ENCODE assay signal across 17 cellular contexts in the genomic region with DNA sequence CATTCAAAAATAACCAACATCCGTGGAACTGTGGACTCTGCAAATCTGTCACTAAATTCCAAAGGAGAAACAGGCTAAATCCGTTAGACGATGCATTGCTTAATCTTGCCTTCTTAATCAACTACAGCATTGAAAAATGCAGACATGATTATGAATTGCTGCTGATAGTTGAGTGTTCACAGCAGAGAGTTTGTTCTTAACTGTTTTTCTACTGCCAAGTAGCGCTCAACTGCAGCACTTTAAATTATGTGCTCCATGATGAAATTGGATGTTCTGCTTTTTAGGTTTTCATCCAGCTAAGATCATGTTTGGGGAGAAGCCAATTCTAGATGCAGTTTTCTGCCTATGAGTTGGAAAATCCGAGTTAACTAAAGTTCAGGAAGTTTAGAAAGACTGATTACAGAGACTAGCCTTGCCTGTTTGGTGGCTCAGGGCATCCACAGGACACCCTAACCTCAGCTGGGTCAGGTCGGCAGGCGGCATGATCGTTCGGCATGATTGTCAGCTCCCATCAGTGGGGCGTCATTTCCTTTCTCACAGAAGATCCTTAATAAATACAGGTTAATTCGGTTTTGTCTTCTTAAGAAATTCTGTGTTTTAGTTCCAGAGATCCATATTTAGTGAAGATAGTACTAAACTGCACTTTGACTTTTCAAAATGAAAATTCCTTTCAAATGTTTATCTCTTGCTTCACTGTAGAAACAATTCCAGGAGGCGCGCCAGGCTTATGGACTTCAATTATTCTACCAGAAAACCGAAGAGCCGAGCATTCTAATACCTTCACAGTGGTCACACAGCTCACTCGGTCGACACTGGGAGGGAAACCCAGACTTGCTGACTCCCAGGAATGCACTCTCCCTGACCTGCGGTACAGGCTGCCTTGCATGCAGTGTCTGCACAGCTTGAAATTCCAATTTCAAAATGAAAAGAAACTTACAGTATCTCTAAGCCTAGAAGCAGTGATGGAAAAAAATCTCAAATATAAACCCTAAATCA.
DNase-seq lines count a peak whose midpoint lies in the region; ATAC-seq and TF ChIP-seq lines count a peak whose summit lies in the region.
"Had no signal": no experiment of that assay in that cellular context is flagged by ENCODE, and none has a peak within 500 bp of the region (broad histone marks: within the 10 kb centered on the region; RNA-seq: fewer than 3 reads in every experiment).

No MANE protein-coding gene starts in this region.

- H3K36me3 Mint-ChIP-seq in HFFc6 (ENCODE audit: low read depth) = no peaks in the 10 kb centered on the region
- H3K36me3 Mint-ChIP-seq in activated naive CD4-positive, alpha-beta T cell treated with anti-CD3 and anti-CD28 coated beads, Interleukin-2, amount 50 U/mL, for 72 hours = peaks cover 5 to 8% of the 10 kb centered on the region in 2 donors
- no peaks in the 10 kb centered on the region for H3K36me3 Mint-ChIP-seq in stimulated activated naive B cell treated with anti-CD40 and anti-IgM and Interleukin-4, amounts not matched to agents 10 μg/mL and 1 μg/mL and 100 μg/mL, for 72 hours
- H3K36me3 Mint-ChIP-seq: CD8-positive, alpha-beta memory T cell had no signal

- H3K36me3 ChIP-seq in right lobe of liver = no peaks in the 10 kb centered on the region

- H3K4me3 ChIP-seq in coronary artery (peak overlapping the region; percentile 60), right lobe of liver (no peak overlapping the region)
- H3K4me3 ChIP-seq: psoas muscle had no signal

- H3K27me3 Mint-ChIP-seq in HFFc6 (ENCODE audit: insufficient read depth) = peaks cover 11% of the 10 kb centered on the region; the same call in 1 of the 2 replicates
- H3K27me3 Mint-ChIP-seq in stimulated activated naive B cell treated with anti-CD40 and anti-IgM and Interleukin-4, amounts not matched to agents 10 μg/mL and 1 μg/mL and 100 μg/mL, for 72 hours = peaks cover 7 to 17% of the 10 kb centered on the region in 2 donors
- H3K27me3 Mint-ChIP-seq: CD8-positive, alpha-beta memory T cell had no signal

- H3K27me3 ChIP-seq in right lobe of liver = no peaks in the 10 kb centered on the region

- no peak overlapping the region for H3K27ac Mint-ChIP-seq in HFFc6
- H3K27ac Mint-ChIP-seq in activated naive CD4-positive, alpha-beta T cell treated with anti-CD3 and anti-CD28 coated beads, Interleukin-2, amount 50 U/mL, for 72 hours = no peak overlapping the region
- H3K27ac Mint-ChIP-seq in stimulated activated naive B cell treated with anti-CD40 and anti-IgM and Interleukin-4, amounts not matched to agents 10 μg/mL and 1 μg/mL and 100 μg/mL, for 72 hours = no peak overlapping the region
- H3K27ac Mint-ChIP-seq: CD8-positive, alpha-beta memory T cell; H9; stimulated activated naive CD8-positive, alpha-beta T cell treated with anti-CD3 and anti-CD28 coated beads, Interleukin-15, amount 100 ng/mL, for 72 hours had no signal

- H3K9me3 ChIP-seq in right lobe of liver = no peaks in the 10 kb centered on the region

- H3K9me3 Mint-ChIP-seq in HFFc6 = peaks cover 5% of the 10 kb centered on the region
- H3K9me3 Mint-ChIP-seq in activated naive CD4-positive, alpha-beta T cell treated with anti-CD3 and anti-CD28 coated beads, Interleukin-2, amount 50 U/mL, for 72 hours = peaks cover 12 to 16% of the 10 kb centered on the region in 2 donors
- peaks cover 4 to 5% of the 10 kb centered on the region in 2 donors for H3K9me3 Mint-ChIP-seq in stimulated activated naive B cell treated with anti-CD40 and anti-IgM and Interleukin-4, amounts not matched to agents 10 μg/mL and 1 μg/mL and 100 μg/mL, for 72 hours

- peak; percentile 46 to 72 (median 56) for ATAC-seq in right lobe of liver
- no peak for ATAC-seq in activated naive CD4-positive, alpha-beta T cell treated with anti-CD3 and anti-CD28 coated beads, Interleukin-2, amount 50 U/mL, for 72 hours
- no peak for ATAC-seq in stimulated activated naive B cell treated with anti-CD40 and anti-IgM and Interleukin-4, amounts not matched to agents 10 μg/mL and 1 μg/mL and 100 μg/mL, for 72 hours (replicated peaks)
- no peak for ATAC-seq in HG02623 (IDR thresholded peaks at IDR 0.05; ENCODE audit: unreplicated experiment)
- ATAC-seq: psoas muscle; stimulated activated naive CD8-positive, alpha-beta T cell treated with anti-CD3 and anti-CD28 coated beads, Interleukin-15, amount 100 ng/mL, for 72 hours had no signal

- peaks cover 0 to 2% (median 0%) of the 10 kb centered on the region in 4 donors for H3K4me1 ChIP-seq in right lobe of liver
- H3K4me1 ChIP-seq: psoas muscle had no signal

- 51% methylated on average over 18 of the region's 18 CpGs for WGBS in right lobe of liver (ENCODE audit: insufficient coverage, low coverage, low lambda C conversion rate, missing lambda C conversion rate)

- DNase-seq in HFFc6 (no peak), coronary artery (ENCODE audit: low spot score) (no peak), right lobe of liver (no peak), stromal cell of bone marrow (ENCODE audit: low read depth) (peak; percentile 56), NCI-H345 (lab: John Stamatoyannopoulos, UW) (no peak)
- no peak for DNase-seq in activated naive CD4-positive, alpha-beta T cell treated with anti-CD3 and anti-CD28 coated beads, Interleukin-2, amount 50 U/mL, for 72 hours (ENCODE audit: low spot score in 2 of 2)
- DNase-seq in stimulated activated naive B cell treated with anti-CD40 and anti-IgM and Interleukin-4, amounts not matched to agents 10 μg/mL and 1 μg/mL and 100 μg/mL, for 72 hours = no peak
- DNase-seq: activated naive CD4-positive, alpha-beta T cell; CD8-positive, alpha-beta memory T cell; GDM1; H9; MM.1S; NCI-H2171; psoas muscle; stimulated activated naive CD8-positive, alpha-beta T cell treated with anti-CD3 and anti-CD28 coated beads, Interleukin-15, amount 100 ng/mL, for 72 hours had no signal

- TF ChIP-seq CTCF in HFFc6 (IDR thresholded peaks at IDR 0.05) (no peak), coronary artery (IDR thresholded peaks at IDR 0.05) (no peak), right lobe of liver (IDR thresholded peaks at IDR 0.05) (no peak)

- intact Hi-C loops in right lobe of liver (cut with DNase I) = no loop called here

- TF ChIP-seq POLR2A in right lobe of liver (IDR thresholded peaks at IDR 0.05) = no peak

- peaks cover 6% of the 10 kb centered on the region; the same call in 1 of the 2 replicates for H3K4me1 Mint-ChIP-seq in HFFc6 (ENCODE audit: low read depth)
- peaks cover 0 to 9% of the 10 kb centered on the region in 2 donors for H3K4me1 Mint-ChIP-seq in stimulated activated naive B cell treated with anti-CD40 and anti-IgM and Interleukin-4, amounts not matched to agents 10 μg/mL and 1 μg/mL and 100 μg/mL, for 72 hours
- H3K4me1 Mint-ChIP-seq: CD8-positive, alpha-beta memory T cell; central memory CD8-positive, alpha-beta T cell; stimulated activated naive CD8-positive, alpha-beta T cell treated with anti-CD3 and anti-CD28 coated beads, Interleukin-15, amount 100 ng/mL, for 72 hours had no signal

- peak overlapping the region in 1 of 2 donors; percentile 26 for H3K27ac ChIP-seq in coronary artery
- H3K27ac ChIP-seq in right lobe of liver = no peak overlapping the region
- H3K27ac ChIP-seq: psoas muscle had no signal

- H3K4me3 Mint-ChIP-seq in HFFc6 = peak overlapping the region; percentile 48; the same call in 1 of the 2 replicates
- H3K4me3 Mint-ChIP-seq in stimulated activated naive B cell treated with anti-CD40 and anti-IgM and Interleukin-4, amounts not matched to agents 10 μg/mL and 1 μg/mL and 100 μg/mL, for 72 hours = no peak overlapping the region
- H3K4me3 Mint-ChIP-seq: CD8-positive, alpha-beta memory T cell; central memory CD8-positive, alpha-beta T cell; H9; stimulated activated naive CD8-positive, alpha-beta T cell treated with anti-CD3 and anti-CD28 coated beads, Interleukin-15, amount 100 ng/mL, for 72 hours had no signal

Comparison
In these comparisons a context has a peak if more than half of its experiments do, and no peak if none do; other contexts are left out.
1. ATAC-seq: peak in right lobe of liver (4 of 4); none in activated naive CD4-positive, alpha-beta T cell treated with anti-CD3 and anti-CD28 coated beads, Interleukin-2, amount 50 U/mL, for 72 hours (0 of 2), stimulated activated naive B cell treated with anti-CD40 and anti-IgM and Interleukin-4, amounts not matched to agents 10 μg/mL and 1 μg/mL and 100 μg/mL, for 72 hours (0 of 2) and HG02623 (single experiment).